Comparison of ENCODE assay signal across 2 cellular contexts in genomic region chr2:169732075-169732474, GRCh38.
TF ChIP-seq lines count a peak whose summit lies in the region.

No MANE protein-coding gene starts in this region.

TF ChIP-seq in HepG2, 621 proteins besides CTCF, POLR2A, EP300 and RAD21:
- TF ChIP-seq STAT5B (CRISPR knock-in tag; IDR thresholded peaks at IDR 0.05): no peak
- TF ChIP-seq ZNF546 (CRISPR knock-in tag; conservative IDR thresholded peaks at IDR 0.05): no peak
- no peak for TF ChIP-seq ZNF383 (CRISPR knock-in tag; IDR thresholded peaks at IDR 0.05; ENCODE audit: borderline replicate concordance)
- TF ChIP-seq ZNF503 (CRISPR knock-in tag; IDR thresholded peaks at IDR 0.05): no peak
- no peak for TF ChIP-seq PAX8 (CRISPR knock-in tag; IDR thresholded peaks at IDR 0.05; ENCODE audit: borderline replicate concordance)
- no peak for TF ChIP-seq ZNF280D (CRISPR knock-in tag; IDR thresholded peaks at IDR 0.05)
- TF ChIP-seq ZNF484 (CRISPR knock-in tag; IDR thresholded peaks at IDR 0.05; ENCODE audit: borderline replicate concordance, low read depth): no peak
- peak; percentile 39; the same call in 1 of the 2 replicates for TF ChIP-seq GLI4 (CRISPR knock-in tag; IDR thresholded peaks at IDR 0.05; ENCODE audit: borderline replicate concordance)
TF ChIP-seq in HepG2: peak in this region for 1.

TF ChIP-seq in WTC11, 78 proteins besides CTCF, POLR2A, EP300 and RAD21:
- TF ChIP-seq MYBL2 (CRISPR knock-in tag; IDR thresholded peaks at IDR 0.05) (no peak), AR (CRISPR knock-in tag; IDR thresholded peaks at IDR 0.05) (no peak), SOX15 (CRISPR knock-in tag; IDR thresholded peaks at IDR 0.05) (no peak), IRF1 (CRISPR knock-in tag; IDR thresholded peaks at IDR 0.05) (no peak), AFF4 (CRISPR knock-in tag; IDR thresholded peaks at IDR 0.05; ENCODE audit: borderline replicate concordance) (no peak), ZMAT4 (CRISPR knock-in tag; IDR thresholded peaks at IDR 0.05) (no peak), NR3C1 (CRISPR knock-in tag; conservative IDR thresholded peaks at IDR 0.05; ENCODE audit: low read depth) (no peak), ZNF219 (CRISPR knock-in tag; IDR thresholded peaks at IDR 0.05; ENCODE audit: borderline replicate concordance) (no peak), GRHL2 (CRISPR knock-in tag; IDR thresholded peaks at IDR 0.05; ENCODE audit: insufficient replicate concordance, severe bottlenecking) (no peak), ZNF138 (CRISPR knock-in tag; conservative IDR thresholded peaks at IDR 0.05) (no peak), FOXP1 (CRISPR knock-in tag; IDR thresholded peaks at IDR 0.05; ENCODE audit: borderline replicate concordance) (no peak), GABPB1 (CRISPR knock-in tag; IDR thresholded peaks at IDR 0.05) (no peak), FOXJ3 (CRISPR knock-in tag; IDR thresholded peaks at IDR 0.05; ENCODE audit: borderline replicate concordance) (no peak), HMGA2 (CRISPR knock-in tag; IDR thresholded peaks at IDR 0.05) (no peak), ATF3 (CRISPR knock-in tag; conservative IDR thresholded peaks at IDR 0.05) (no peak), JAZF1 (CRISPR knock-in tag; IDR thresholded peaks at IDR 0.05) (no peak)
